Comparison of ENCODE assay signal across 29 cellular contexts in genomic region chr18:77262655-77263470, GRCh38. TPM values are rescaled to one million over a fixed set of nuclear protein-coding genes. Genes with fewer than 3 reads are reported as not detected.
DNase-seq lines count a peak whose midpoint lies in the region; ATAC-seq and TF ChIP-seq lines count a peak whose summit lies in the region.
"Had no signal": no experiment of that assay in that cellular context is flagged by ENCODE, and none has a peak within 500 bp of the region (broad histone marks: within the 10 kb centered on the region; RNA-seq: fewer than 3 reads in every experiment).

No MANE protein-coding gene starts in this region.

- no peak overlapping the region for H3K4me3 Mint-ChIP-seq in Calu3 (ENCODE audit: low read depth, unreplicated experiment)
- no peak overlapping the region for H3K4me3 Mint-ChIP-seq in activated CD4-positive, alpha-beta T cell treated with anti-CD3 and anti-CD28 coated beads, Interleukin-2, amount 10 ng/mL, durations not matched to agents 24 days and 14 days
- H3K4me3 Mint-ChIP-seq: activated CD8-positive, alpha-beta T cell treated with anti-CD3 and anti-CD28 coated beads for 36 hours; activated T-helper 17 cell treated with anti-CD3 and anti-CD28 coated beads, Interleukin-2, amount 50 U/mL, for 72 hours; nephron progenitor cell; T-helper 17 cell had no signal

- TF ChIP-seq CTCF in 22Rv1 (IDR thresholded peaks at IDR 0.05) (no peak), Calu3 (IDR thresholded peaks at IDR 0.05; ENCODE audit: unreplicated experiment) (no peak)

- BruUV-seq in Calu3 (replicated peaks; lab: Mats Ljungman, UMichigan): no TSS peak

- H3K36me3 Mint-ChIP-seq in Calu3 (ENCODE audit: insufficient read depth, unreplicated experiment): no peaks in the 10 kb centered on the region
- no peaks in the 10 kb centered on the region for H3K36me3 Mint-ChIP-seq in activated CD4-positive, alpha-beta T cell treated with anti-CD3 and anti-CD28 coated beads, Interleukin-2, amount 10 ng/mL, durations not matched to agents 24 days and 14 days (ENCODE audit: low read depth)

- H3K27ac Mint-ChIP-seq in Calu3 (ENCODE audit: unreplicated experiment): no peak overlapping the region
- no peak overlapping the region for H3K27ac Mint-ChIP-seq in activated CD4-positive, alpha-beta T cell treated with anti-CD3 and anti-CD28 coated beads, Interleukin-2, amount 10 ng/mL, durations not matched to agents 24 days and 14 days
- H3K27ac Mint-ChIP-seq: activated CD8-positive, alpha-beta T cell treated with anti-CD3 and anti-CD28 coated beads for 36 hours; activated T-helper 17 cell treated with anti-CD3 and anti-CD28 coated beads, Interleukin-2, amount 50 U/mL, for 72 hours; nephron progenitor cell; T-helper 17 cell had no signal

- peak overlapping the region; percentile 60 for H3K27ac ChIP-seq in 22Rv1
- H3K27ac ChIP-seq: BLaER1 treated with 17β-estradiol and CSF1 and Interleukin-3, amounts not matched to agents 10 nM and 100 nM; ovary; right atrium auricular region; SK-N-MC; stomach; thyroid gland had no signal

- peaks cover 13% of the 10 kb centered on the region for H3K9me3 Mint-ChIP-seq in Calu3 (ENCODE audit: low read depth, unreplicated experiment)
- H3K9me3 Mint-ChIP-seq in activated CD4-positive, alpha-beta T cell treated with anti-CD3 and anti-CD28 coated beads, Interleukin-2, amount 10 ng/mL, durations not matched to agents 24 days and 14 days: peaks cover 36% of the 10 kb centered on the region

- intact Hi-C loops in Calu3 (cut with micrococcal nuclease; ENCODE audit: unreplicated experiment): no loop called here
- intact Hi-C loops in activated CD4-positive, alpha-beta T cell treated with anti-CD3 and anti-CD28 coated beads, Interleukin-2, amount 10 ng/mL, durations not matched to agents 24 days and 14 days (cut with micrococcal nuclease): no loop called here

- ATAC-seq in HG02642 (IDR thresholded peaks at IDR 0.05; ENCODE audit: poor library complexity, unreplicated experiment): no peak
- ATAC-seq: activated CD8-positive, alpha-beta T cell treated with anti-CD3 and anti-CD28 coated beads for 36 hours; activated T-helper 17 cell treated with anti-CD3 and anti-CD28 coated beads, Interleukin-2, amount 50 U/mL, for 72 hours; T-helper 17 cell had no signal

- H3K4me1 Mint-ChIP-seq in Calu3 (ENCODE audit: low read depth, unreplicated experiment): no peaks in the 10 kb centered on the region
- no peaks in the 10 kb centered on the region for H3K4me1 Mint-ChIP-seq in activated CD4-positive, alpha-beta T cell treated with anti-CD3 and anti-CD28 coated beads, Interleukin-2, amount 10 ng/mL, durations not matched to agents 24 days and 14 days
- H3K4me1 Mint-ChIP-seq: activated T-helper 17 cell treated with anti-CD3 and anti-CD28 coated beads, Interleukin-2, amount 50 U/mL, for 72 hours; nephron progenitor cell; T-helper 17 cell had no signal

- CTCF ChIA-PET in Calu3 (lab: Charles Lee): interaction anchor here (1.0 kb wide), 1 partner anchor 299 kb away, joined by 3 read pairs; no protein-coding TSS in a partner anchor

- peak; percentile 41 for DNase-seq in Calu3
- DNase-seq in NCI-H146 treated with DMSO at 0.1 percent for 48 hours (lab: John Stamatoyannopoulos, UW; ENCODE audit: unreplicated experiment): peak; percentile 99
- DNase-seq in T1000 (lab: John Stamatoyannopoulos, UW): peak; percentile 9
- no peak for DNase-seq in islet precursor cell
- DNase-seq in activated CD4-positive, alpha-beta T cell treated with anti-CD3 and anti-CD28 coated beads, Interleukin-2, amount 10 ng/mL, durations not matched to agents 24 days and 14 days: no peak
- no peak for DNase-seq in central memory CD4-positive, alpha-beta T cell
- DNase-seq: activated CD4-positive, alpha-beta T cell treated with anti-CD3 and anti-CD28 coated beads for 1 hour; activated CD8-positive, alpha-beta T cell treated with anti-CD3 and anti-CD28 coated beads for 36 hours; activated naive CD4-positive, alpha-beta T cell treated with anti-CD3 and anti-CD28 coated beads, Interleukin-2, amount 50 U/mL, for 16 hours; amygdala; EL; GOT3; kidney; NCI-H1105 treated with DMSO at 0.1 percent for 48 hours; NCI-H2107; NCI-H510A treated with DMSO at 0.1 percent for 48 hours; nephron progenitor cell; ovary; stimulated activated CD4-positive, alpha-beta T cell treated with anti-CD3 and anti-CD28 coated beads, Interleukin-2, amount 100 ng/mL, for 24 hours; stomach; T-helper 17 cell; thyroid gland had no signal

- H3K27me3 Mint-ChIP-seq in Calu3 (ENCODE audit: unreplicated experiment): peaks cover 72% of the 10 kb centered on the region
- H3K27me3 Mint-ChIP-seq in activated CD4-positive, alpha-beta T cell treated with anti-CD3 and anti-CD28 coated beads, Interleukin-2, amount 10 ng/mL, durations not matched to agents 24 days and 14 days: no peaks in the 10 kb centered on the region

RNA-seq across cellular contexts. Expression of gene GALR1, which starts 13.2 kb away (rescaled TPM):
- total RNA-seq in Calu3 (2022): not detected in 2 replicates
- total RNA-seq in activated CD4-positive, alpha-beta T cell treated with anti-CD3 and anti-CD28 coated beads, Interleukin-2, amount 10 ng/mL, durations not matched to agents 24 days and 14 days: not detected in 2 replicates
- total RNA-seq: activated CD8-positive, alpha-beta T cell treated with anti-CD3 and anti-CD28 coated beads for 36 hours; activated T-helper 17 cell treated with anti-CD3 and anti-CD28 coated beads, Interleukin-2, amount 50 U/mL, for 72 hours; MCF 10A; T-helper 17 cell had no signal

Comparison
In these comparisons a context has a peak if more than half of its experiments do, and no peak if none do; other contexts are left out.
1. DNase-seq: peak in Calu3 (single experiment), NCI-H146 treated with DMSO at 0.1 percent for 48 hours (single experiment) and T1000 (single experiment); none in islet precursor cell (single experiment), activated CD4-positive, alpha-beta T cell treated with anti-CD3 and anti-CD28 coated beads, Interleukin-2, amount 10 ng/mL, durations not matched to agents 24 days and 14 days (single experiment) and central memory CD4-positive, alpha-beta T cell (single experiment).